In the genomic region with DNA sequence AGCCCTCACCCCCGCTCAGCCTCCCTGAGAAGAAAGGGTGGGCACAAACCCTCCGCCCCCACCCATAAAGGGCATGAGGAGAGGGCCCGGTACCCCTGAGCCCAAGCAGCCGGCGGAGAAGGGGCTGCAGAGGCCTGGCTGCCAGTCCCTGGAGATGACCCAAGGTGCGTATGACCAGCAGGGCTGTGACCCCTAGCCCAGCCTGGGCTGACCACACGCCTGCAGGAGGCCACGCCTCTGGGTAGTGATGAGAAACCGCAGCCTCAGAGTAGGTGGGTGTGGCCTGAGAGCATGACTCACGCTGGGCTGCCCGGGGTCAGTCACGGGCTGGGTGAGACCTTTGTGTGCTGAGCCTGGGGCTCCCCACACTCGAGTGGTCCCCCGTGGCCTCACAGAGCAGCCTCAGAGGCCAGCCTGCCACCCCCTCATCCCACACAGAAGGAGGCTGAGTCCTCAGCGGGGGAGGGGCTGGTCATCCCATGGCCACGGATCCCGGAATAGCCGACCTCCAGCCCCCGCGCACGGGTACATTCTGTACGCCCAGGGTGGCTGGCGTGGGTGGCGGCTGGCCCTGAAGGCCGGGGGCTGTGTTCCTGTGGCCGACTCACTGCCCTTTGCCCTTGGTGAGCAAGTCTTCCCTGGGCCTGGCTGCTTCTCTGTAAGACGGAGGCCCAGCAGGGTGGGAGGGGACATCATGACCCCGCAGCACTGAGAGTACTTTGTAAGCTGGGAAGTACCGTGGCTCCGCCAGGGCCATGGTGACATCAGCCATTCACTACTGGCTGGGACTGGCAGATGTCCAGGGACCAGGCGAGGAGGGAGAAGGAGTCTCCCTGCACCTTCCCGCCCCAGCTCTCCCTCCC, we compare ENCODE assay signal across 8 cellular contexts.
DNase-seq lines count a peak whose midpoint lies in the region; ATAC-seq and TF ChIP-seq lines count a peak whose summit lies in the region.

No MANE protein-coding gene starts in this region.

- peak; percentile 38 for DNase-seq in activated CD4-positive, CD25-positive, alpha-beta regulatory T cell treated with anti-CD3 and anti-CD28 coated beads, Interleukin-2, amount 50 U/mL, for 72 hours
- peak; percentile 42 to 59 for DNase-seq in SHP77 (lab: John Stamatoyannopoulos, UW)
- DNase-seq in epithelial cell of esophagus (ENCODE audit: low read depth): peak; percentile 75
- peak in 1 of 2 experiments; percentile 64 for DNase-seq in mesothelial cell of epicardium (ENCODE audit: low spot score in 2 of 2, unreplicated experiment in 2 of 2)
- peak; percentile 94 to 99 for DNase-seq in tibial artery
- no peak for DNase-seq in cerebellar nuclear complex (lab: John Stamatoyannopoulos, UW)

- H3K36me3 Mint-ChIP-seq in mesothelial cell of epicardium: no peaks in the 10 kb centered on the region

- H3K36me3 ChIP-seq in tibial artery: no peaks in the 10 kb centered on the region

- H3K27me3 Mint-ChIP-seq in mesothelial cell of epicardium (ENCODE audit: low read depth): no peaks in the 10 kb centered on the region

- H3K9me3 ChIP-seq in tibial artery: no peaks in the 10 kb centered on the region

- peak overlapping the region; percentile 73 for H3K27ac Mint-ChIP-seq in mesothelial cell of epicardium

- H3K4me1 ChIP-seq in tibial artery: peaks cover 0 to 47% (median 37%) of the 10 kb centered on the region in 4 donors

- H3K4me3 ChIP-seq in epithelial cell of esophagus (ENCODE audit: low read length) (no peak overlapping the region), tibial artery (no peak overlapping the region)

- intact Hi-C loops in tibial artery (cut with DNase I; ENCODE audit: low total_unique reads): no loop called here

- H3K27ac ChIP-seq in tibial artery: peak overlapping the region; percentile 90 to 97

- H3K27me3 ChIP-seq in tibial artery: no peaks in the 10 kb centered on the region

- no peak for ATAC-seq in activated CD4-positive, CD25-positive, alpha-beta regulatory T cell treated with anti-CD3 and anti-CD28 coated beads, Interleukin-2, amount 50 U/mL, for 24 hours
- no peak for ATAC-seq in HG02970 (IDR thresholded peaks at IDR 0.05; ENCODE audit: low FRiP score, unreplicated experiment)

- peaks cover 81% of the 10 kb centered on the region for H3K4me1 Mint-ChIP-seq in mesothelial cell of epicardium

- no peaks in the 10 kb centered on the region for H3K9me3 Mint-ChIP-seq in mesothelial cell of epicardium

- TF ChIP-seq CTCF in epithelial cell of esophagus (IDR thresholded peaks at IDR 0.05; ENCODE audit: insufficient read depth, low read depth, low read length, missing control alignments) (no peak), mesothelial cell of epicardium (IDR thresholded peaks at IDR 0.05; ENCODE audit: unreplicated experiment) (no peak), tibial artery (IDR thresholded peaks at IDR 0.05) (no peak)

- H3K4me3 Mint-ChIP-seq in mesothelial cell of epicardium: no peak overlapping the region

Comparison
In these comparisons a context has a peak if more than half of its experiments do, and no peak if none do; other contexts are left out.
1. DNase-seq: peak in activated CD4-positive, CD25-positive, alpha-beta regulatory T cell treated with anti-CD3 and anti-CD28 coated beads, Interleukin-2, amount 50 U/mL, for 72 hours (single experiment), SHP77 (2 of 2), epithelial cell of esophagus (single experiment) and tibial artery (2 of 2); none in cerebellar nuclear complex (0 of 2).